Comparison of ENCODE assay signal across 19 cellular contexts in genomic region chr18:8786766-8787670, GRCh38.
DNase-seq lines count a peak whose midpoint lies in the region; ATAC-seq, FAIRE-seq and TF ChIP-seq lines count a peak whose summit lies in the region.
"Had no signal": no experiment of that assay in that cellular context is flagged by ENCODE, and none has a peak within 500 bp of the region (broad histone marks: within the 10 kb centered on the region; RNA-seq: fewer than 3 reads in every experiment).

No MANE protein-coding gene starts in this region.

- H3K4ac ChIP-seq in H1 (replicated peaks; ENCODE audit: insufficient read length, low read depth, low read length): no peak overlapping the region

- DNase-seq in activated CD4-positive, alpha-beta T cell treated with anti-CD3 and anti-CD28 coated beads for 36 hours: no peak
- no peak for DNase-seq in activated CD4-positive, alpha-beta T cell treated with anti-CD3 and anti-CD28 coated beads, Interleukin-2, amount 50 U/mL, for 4 hours
- no peak for DNase-seq in H1 (ENCODE audit: low read depth in 1 of 2, low spot score in 2 of 2)
- no peak for DNase-seq in neural crest cell (ENCODE audit: low read depth, low spot score)
- no peak for DNase-seq in urothelium cell line (ENCODE audit: low spot score)
- no peak for DNase-seq in stimulated activated CD8-positive, alpha-beta memory T cell treated with anti-CD3 and anti-CD28 coated beads, Interleukin-4, amount 100 ng/mL, for 48 hours
- no peak for DNase-seq in NCI-H1092 (lab: John Stamatoyannopoulos, UW)
- no peak for DNase-seq in immature natural killer cell
- DNase-seq: 8988T; activated CD8-positive, alpha-beta T cell treated with anti-CD3 and anti-CD28 coated beads for 36 hours; amniotic stem cell; CD8-positive, alpha-beta T cell; erythroblast; MG63; NCI-H187; NCI-H524 treated with DMSO at 0.1 percent for 48 hours; PC-9 had no signal

- H4K91ac ChIP-seq in H1 (replicated peaks; ENCODE audit: insufficient read length, low read length): no peak overlapping the region

- H3K23ac ChIP-seq in H1 (ENCODE audit: insufficient read length): no peak overlapping the region

- peaks cover 6% of the 10 kb centered on the region for H3K27me3 Mint-ChIP-seq in activated CD4-positive, alpha-beta T cell treated with anti-CD3 and anti-CD28 coated beads for 36 hours
- H3K27me3 Mint-ChIP-seq in neural crest cell (ENCODE audit: low read depth): no peaks in the 10 kb centered on the region
- H3K27me3 Mint-ChIP-seq in immature natural killer cell (ENCODE audit: low read depth in 3 of 3): peaks cover 3 to 14% (median 6%) of the 10 kb centered on the region in 3 donors

- H3K56ac ChIP-seq in H1 (replicated peaks; ENCODE audit: insufficient read length, low read depth, low read length): no peak overlapping the region

- intact Hi-C loops in activated CD4-positive, alpha-beta T cell treated with anti-CD3 and anti-CD28 coated beads for 36 hours (cut with DNase I, micrococcal nuclease): no loop called here

- no peak overlapping the region for H2AK5ac ChIP-seq in H1 (ENCODE audit: low read depth, low read length)

- no peak overlapping the region for H3K4me3 Mint-ChIP-seq in activated CD4-positive, alpha-beta T cell treated with anti-CD3 and anti-CD28 coated beads for 36 hours
- peak overlapping the region; percentile 13 for H3K4me3 Mint-ChIP-seq in neural crest cell
- no peak overlapping the region for H3K4me3 Mint-ChIP-seq in immature natural killer cell
- H3K4me3 Mint-ChIP-seq: activated CD8-positive, alpha-beta T cell treated with anti-CD3 and anti-CD28 coated beads for 36 hours; activated T-helper 17 cell treated with anti-CD3 and anti-CD28 coated beads, Interleukin-2, amount 50 U/mL, for 72 hours; CD8-positive, alpha-beta T cell had no signal

- no peak for FAIRE-seq in H1 (lab: Jason Lieb, UNC)
- peak; percentile 63 for FAIRE-seq in urothelium cell line (lab: Jason Lieb, UNC)

- H2BK120ac ChIP-seq in H1 (replicated peaks; ENCODE audit: low read depth, low read length): no peak overlapping the region

- H3K79me2 ChIP-seq in H1 (ENCODE audit: control insufficient read depth in 1 of 2, insufficient read depth in 2 of 2, low read length in 2 of 2): no peaks in the 10 kb centered on the region

- no peak overlapping the region for H3K4me3 ChIP-seq in H1 (ENCODE audit: extremely low read depth in 1 of 4, insufficient read depth in 2 of 4, low read depth in 3 of 4, low read length in 4 of 4)
- H3K4me3 ChIP-seq: HAP-1, MG63, PC-9 had no signal

- WGBS in H1 (ENCODE audit: extremely low coverage in 1 of 2, insufficient coverage in 1 of 2, insufficient read length in 1 of 2, insufficient replicate concordance in 2 of 2, low coverage in 1 of 2, low lambda C conversion rate in 2 of 2, missing lambda C conversion rate in 1 of 2), 2 experiments: 91% methylated on average over 15 of the region's 15 CpGs; no CpG with 5 or more reads in 1 of the 2 experiments

- no peaks in the 10 kb centered on the region for H3K36me3 Mint-ChIP-seq in activated CD4-positive, alpha-beta T cell treated with anti-CD3 and anti-CD28 coated beads for 36 hours (ENCODE audit: low read depth)
- peaks cover 4% of the 10 kb centered on the region for H3K36me3 Mint-ChIP-seq in neural crest cell (ENCODE audit: low read depth)
- H3K36me3 Mint-ChIP-seq in immature natural killer cell: no peaks in the 10 kb centered on the region
- H3K36me3 Mint-ChIP-seq: CD8-positive, alpha-beta T cell had no signal

- no peak overlapping the region for H4K5ac ChIP-seq in H1 (ENCODE audit: insufficient read length, low read depth, low read length)

- H2BK20ac ChIP-seq in H1 (ENCODE audit: low read length): no peak overlapping the region

- POLR2A ChIA-PET in activated CD4-positive, alpha-beta T cell treated with anti-CD3 and anti-CD28 coated beads for 36 hours (lab: Charles Lee): no interaction called here
- POLR2A ChIA-PET in H1 (lab: Charles Lee; ENCODE audit: partially characterized antibody): no interaction called here

- H2BK12ac ChIP-seq in H1 (ENCODE audit: low read depth, low read length): no peak overlapping the region

- TF ChIP-seq POLR2A in H1 (IDR thresholded peaks at IDR 0.05; ENCODE audit: control extremely low read depth in 1 of 2, low read depth in 2 of 2, low read length in 2 of 2): no peak

- H3K36me3 ChIP-seq in H1 (ENCODE audit: control insufficient read depth in 2 of 4, insufficient read depth in 4 of 4, low read length in 3 of 4): peaks cover 7 to 49% (median 20%) of the 10 kb centered on the region in 4 experiments; a peak in 5 of 8 replicates
- H3K36me3 ChIP-seq: HAP-1 had no signal

- no peak overlapping the region for H3K27ac ChIP-seq in H1 (ENCODE audit: low read depth, low read length)
- H3K27ac ChIP-seq: PC-9 had no signal

- no peak for TF ChIP-seq RAD21 in H1 (IDR thresholded peaks at IDR 0.05 in 1 of 2, conservative IDR thresholded peaks at IDR 0.05 in 1 of 2; ENCODE audit: low read depth in 2 of 2, low read length in 2 of 2)

- no peaks in the 10 kb centered on the region for H3K27me3 ChIP-seq in H1 (replicated peaks in 1 of 4; ENCODE audit: control insufficient read depth in 3 of 4, extremely low read depth in 1 of 4, insufficient read depth in 3 of 4, low read length in 3 of 4)
- H3K27me3 ChIP-seq: MG63 had no signal

- TF ChIP-seq EP300 in H1 (IDR thresholded peaks at IDR 0.05; ENCODE audit: borderline replicate concordance in 1 of 2, low read depth in 2 of 2, low read length in 2 of 2): no peak

- TF ChIP-seq CTCF in H1 (IDR thresholded peaks at IDR 0.05; ENCODE audit: control extremely low read depth in 1 of 3, insufficient read depth in 1 of 3, low read depth in 1 of 3, low read length in 3 of 3) (no peak), neural crest cell (conservative IDR thresholded peaks at IDR 0.05) (no peak)

- H3K27ac Mint-ChIP-seq in activated CD4-positive, alpha-beta T cell treated with anti-CD3 and anti-CD28 coated beads for 36 hours: no peak overlapping the region
- H3K27ac Mint-ChIP-seq in neural crest cell (ENCODE audit: unreplicated experiment): peak overlapping the region; percentile 2
- H3K27ac Mint-ChIP-seq in immature natural killer cell: no peak overlapping the region
- H3K27ac Mint-ChIP-seq: activated CD8-positive, alpha-beta T cell treated with anti-CD3 and anti-CD28 coated beads for 36 hours; activated T-helper 17 cell treated with anti-CD3 and anti-CD28 coated beads, Interleukin-2, amount 50 U/mL, for 72 hours; CD8-positive, alpha-beta T cell had no signal

- peak; percentile 16 for ATAC-seq in activated CD4-positive, alpha-beta T cell treated with anti-CD3 and anti-CD28 coated beads for 36 hours
- ATAC-seq: activated CD8-positive, alpha-beta T cell treated with anti-CD3 and anti-CD28 coated beads for 36 hours; activated T-helper 17 cell treated with anti-CD3 and anti-CD28 coated beads, Interleukin-2, amount 50 U/mL, for 72 hours; CD8-positive, alpha-beta T cell had no signal

- no peak overlapping the region for H3K4me2 ChIP-seq in H1 (ENCODE audit: insufficient read depth in 1 of 2, low read depth in 2 of 2, low read length in 2 of 2)
- H3K4me2 ChIP-seq: PC-9 had no signal

- no peak overlapping the region for H2AFZ ChIP-seq in H1 (ENCODE audit: low read length)
- H2AFZ ChIP-seq: PC-9 had no signal

- CTCF ChIA-PET in activated CD4-positive, alpha-beta T cell treated with anti-CD3 and anti-CD28 coated beads for 36 hours (lab: Charles Lee): interaction anchor here (1.1 to 1.4 kb wide), 2 partner anchors 11 to 91 kb away, joined by 4 read pairs; no protein-coding TSS in a partner anchor
- CTCF ChIA-PET in H1 (lab: Charles Lee; ENCODE audit: partially characterized antibody): interaction anchor here (1.1 to 6.3 kb wide), 8 partner anchors 10 to 202 kb away, joined by 3 to 32 read pairs (median 5); no protein-coding TSS in a partner anchor

- no peaks in the 10 kb centered on the region for H4K20me1 ChIP-seq in H1 (replicated peaks in 1 of 2; ENCODE audit: control insufficient read depth in 1 of 2, insufficient read depth in 2 of 2, low read length in 2 of 2)

- no peak overlapping the region; a peak in 1 of 7 replicates for H3K9ac ChIP-seq in H1 (replicated peaks in 1 of 4; ENCODE audit: extremely low read depth in 1 of 4, low read depth in 3 of 4, low read length in 3 of 4)

- peaks cover 8% of the 10 kb centered on the region for H3K4me1 Mint-ChIP-seq in activated CD4-positive, alpha-beta T cell treated with anti-CD3 and anti-CD28 coated beads for 36 hours
- H3K4me1 Mint-ChIP-seq in neural crest cell (peaks cover 52% of the 10 kb centered on the region), immature natural killer cell (no peaks in the 10 kb centered on the region)
- H3K4me1 Mint-ChIP-seq: activated T-helper 17 cell treated with anti-CD3 and anti-CD28 coated beads, Interleukin-2, amount 50 U/mL, for 72 hours had no signal

- H3K9me3 Mint-ChIP-seq in activated CD4-positive, alpha-beta T cell treated with anti-CD3 and anti-CD28 coated beads for 36 hours (ENCODE audit: low read depth): no peaks in the 10 kb centered on the region
- no peaks in the 10 kb centered on the region for H3K9me3 Mint-ChIP-seq in neural crest cell
- H3K9me3 Mint-ChIP-seq in immature natural killer cell: no peaks in the 10 kb centered on the region
- H3K9me3 Mint-ChIP-seq: activated CD8-positive, alpha-beta T cell treated with anti-CD3 and anti-CD28 coated beads for 36 hours; activated T-helper 17 cell treated with anti-CD3 and anti-CD28 coated beads, Interleukin-2, amount 50 U/mL, for 72 hours; CD8-positive, alpha-beta T cell had no signal

- peak overlapping the region; percentile 75 for H2BK5ac ChIP-seq in H1 (ENCODE audit: low read depth, low read length)

- H3K9me3 ChIP-seq in H1 (ENCODE audit: insufficient read depth in 2 of 2, low read depth in 1 of 2, low read length in 1 of 2): no peaks in the 10 kb centered on the region
- H3K9me3 ChIP-seq: HAP-1, MG63 had no signal

- peaks cover 0 to 8% (median 3%) of the 10 kb centered on the region in 4 experiments; a peak in 5 of 7 replicates for H3K4me1 ChIP-seq in H1 (replicated peaks in 1 of 4; ENCODE audit: control insufficient read depth in 3 of 4, insufficient read depth in 4 of 4, low read length in 3 of 4)

- no peaks in the 10 kb centered on the region; the same call in 1 of the 2 replicates for H3K79me1 ChIP-seq in H1 (ENCODE audit: low read depth, low read length)

- no peak overlapping the region for H3K14ac ChIP-seq in H1 (ENCODE audit: insufficient read length)

- no peak overlapping the region for H4K8ac ChIP-seq in H1 (ENCODE audit: extremely low read depth, insufficient read depth, low read length)

- H2BK15ac ChIP-seq in H1 (ENCODE audit: low read length): no peak overlapping the region

- no peak overlapping the region for H3K18ac ChIP-seq in H1 (ENCODE audit: extremely low read depth, low read length)

- H3K23me2 ChIP-seq in H1 (ENCODE audit: low read depth, low read length): no peaks in the 10 kb centered on the region

TF ChIP-seq in H1, 55 proteins besides CTCF, POLR2A, EP300 and RAD21:
- TF ChIP-seq POU5F1 (IDR thresholded peaks at IDR 0.05; ENCODE audit: low read depth, low read length): no peak
- no peak for TF ChIP-seq SIX5 (IDR thresholded peaks at IDR 0.05; ENCODE audit: low read depth, low read length)
- TF ChIP-seq TAF7 (optimal IDR thresholded peaks at IDR 0.05; ENCODE audit: borderline replicate concordance, low read depth, low read length): no peak
- no peak for TF ChIP-seq ASH2L (IDR thresholded peaks at IDR 0.05; ENCODE audit: low read length)
- TF ChIP-seq SUZ12 (IDR thresholded peaks at IDR 0.05; ENCODE audit: low read length): no peak
TF ChIP-seq in H1: peak in this region for 0.
